ENCODE assay signal across 22 cellular contexts in the genomic region with DNA sequence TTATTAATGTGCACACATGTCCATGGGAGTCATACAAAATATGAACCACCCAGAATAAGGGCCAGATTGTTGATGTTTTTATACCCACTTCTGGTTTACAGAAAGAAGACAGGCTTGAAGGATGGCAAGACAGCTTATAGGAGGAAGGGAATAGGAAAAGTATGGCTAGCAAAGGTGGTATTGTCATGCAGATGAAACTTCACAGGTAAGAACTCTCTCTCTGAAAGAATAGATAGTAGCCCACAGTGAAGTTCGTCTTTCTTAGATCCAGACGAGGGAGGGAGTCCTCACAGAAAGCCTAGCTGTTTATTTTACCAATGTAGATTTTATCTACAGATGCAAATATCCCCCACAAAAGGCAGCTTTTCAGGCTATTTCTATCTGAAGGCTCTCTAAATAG.
"Had no signal": no experiment of that assay in that cellular context is flagged by ENCODE, and none has a peak within 500 bp of the region (broad histone marks: within the 10 kb centered on the region; RNA-seq: fewer than 3 reads in every experiment).

No MANE protein-coding gene starts in this region.

- FAIRE-seq: RCC 7860 had no signal

- H3K27me3 ChIP-seq: MG63, SJSA1 had no signal

- H3K4me3 ChIP-seq: MG63, SJSA1, SK-N-MC had no signal

- H3K4me1 ChIP-seq: SJSA1 had no signal

- H3K9me3 ChIP-seq: MG63, SJSA1 had no signal

- DNase-seq: Karpas-422, KG1, MG63, NCI-H1092, NCI-H1105 treated with DMSO at 0.1 percent for 48 hours, NCI-H1417 treated with DMSO at 0.1 percent for 48 hours, NCI-H146, NCI-H1694 treated with DMSO at 0.1 percent for 48 hours, NCI-H1930, NCI-H2081, NCI-H2107, NCI-H2227 treated with DMSO at 0.1 percent for 48 hours, NCI-H510A, NCI-H524 treated with DMSO at 0.1 percent for 48 hours, NCI-H69, NCI-H774, Right ventricle myocardium superior, RPMI8226, SIG-M5 had no signal

- H3K36me3 ChIP-seq: MG63, SJSA1 had no signal

- H3K27ac ChIP-seq: SJSA1, SK-N-MC had no signal
